8 cellular contexts compared by ENCODE assay signal in genomic region chr1:97920275-97920831, GRCh38. TPM values are rescaled to one million over a fixed set of nuclear protein-coding genes. Genes with fewer than 3 reads are reported as not detected.
A peak's percentile ranks its signal among the peaks of the same experiment; 100 is the strongest.
DNase-seq lines count a peak whose midpoint lies in the region; ATAC-seq, FAIRE-seq and TF ChIP-seq lines count a peak whose summit lies in the region.

No MANE protein-coding gene starts in this region.

- H3K9me3 ChIP-seq in A549 = no peaks in the 10 kb centered on the region

- no peak for TF ChIP-seq CTCF in A549 (IDR thresholded peaks at IDR 0.05)

- 2% methylated on average over 14 of the region's 24 CpGs for WGBS in A549 (ENCODE audit: missing lambda C conversion rate)

- H3K4me3 Mint-ChIP-seq in activated T-helper 2 cell treated with anti-CD3 and anti-CD28 coated beads, Interferon-gamma antibody, Interleukin-2, Interleukin-4, amounts not matched to agents 10 μg/mL and 5 μg/mL and 100 μg/mL, durations not matched to agents 14 hours and 24 hours and 36 hours (ENCODE audit: low read depth) = peak overlapping the region; percentile 93

- H3K4me1 ChIP-seq in A549 = peaks cover 15% of the 10 kb centered on the region

- DNase-seq in A549 (ENCODE audit: low read depth in 1 of 2, low spot score in 1 of 2) (peak; percentile 4 to 34), KG1 (lab: John Stamatoyannopoulos, UW) (peak; percentile 77), hepatic stellate cell (ENCODE audit: low spot score) (peak; percentile 12), sciatic nerve (ENCODE audit: low spot score) (no peak), AG20443 (ENCODE audit: low spot score) (no peak), DMS153 (lab: John Stamatoyannopoulos, UW) (no peak)
- DNase-seq in activated T-helper 2 cell treated with anti-CD3 and anti-CD28 coated beads, Interferon-gamma antibody, Interleukin-2, Interleukin-4, amounts not matched to agents 10 μg/mL and 5 μg/mL and 100 μg/mL, durations not matched to agents 14 hours and 24 hours and 36 hours (ENCODE audit: low spot score) = no peak

- no peaks in the 10 kb centered on the region for H3K9me3 Mint-ChIP-seq in activated T-helper 2 cell treated with anti-CD3 and anti-CD28 coated beads, Interferon-gamma antibody, Interleukin-2, Interleukin-4, amounts not matched to agents 10 μg/mL and 5 μg/mL and 100 μg/mL, durations not matched to agents 14 hours and 24 hours and 36 hours

- POLR2A ChIA-PET in A549 (lab: Yijun Ruan, JAX) = interaction anchor here (1.3 to 2.2 kb wide), 5 partner anchors 10 to 107 kb away, joined by 4 to 10 read pairs (median 4); no protein-coding TSS in a partner anchor

- TF ChIP-seq RAD21 in A549 (conservative IDR thresholded peaks at IDR 0.05 in 1 of 2, IDR thresholded peaks at IDR 0.05 in 1 of 2) = no peak; a peak in 1 of 5 replicates

- intact Hi-C loops in activated T-helper 2 cell treated with anti-CD3 and anti-CD28 coated beads, Interferon-gamma antibody, Interleukin-2, Interleukin-4, amounts not matched to agents 10 μg/mL and 5 μg/mL and 100 μg/mL, durations not matched to agents 14 hours and 24 hours and 36 hours (cut with micrococcal nuclease) = loop anchor here (2.0 to 5.0 kb wide), 4 partner anchors 68 to 487 kb away; no protein-coding TSS in a partner anchor
- intact Hi-C loops in sciatic nerve (cut with DNase I) = no loop called here

- peaks cover 51% of the 10 kb centered on the region for H3K4me1 Mint-ChIP-seq in activated T-helper 2 cell treated with anti-CD3 and anti-CD28 coated beads, Interferon-gamma antibody, Interleukin-2, Interleukin-4, amounts not matched to agents 10 μg/mL and 5 μg/mL and 100 μg/mL, durations not matched to agents 14 hours and 24 hours and 36 hours (ENCODE audit: low read depth)

- H3K4me2 ChIP-seq in A549 = peak overlapping the region; percentile 89

- no peaks in the 10 kb centered on the region for H3K27me3 Mint-ChIP-seq in activated T-helper 2 cell treated with anti-CD3 and anti-CD28 coated beads, Interferon-gamma antibody, Interleukin-2, Interleukin-4, amounts not matched to agents 10 μg/mL and 5 μg/mL and 100 μg/mL, durations not matched to agents 14 hours and 24 hours and 36 hours (ENCODE audit: low read depth)

- TF ChIP-seq POLR2A in A549 (IDR thresholded peaks at IDR 0.05; ENCODE audit: low read length) = no peak

- TF ChIP-seq EP300 in A549 (IDR thresholded peaks at IDR 0.05) = no peak

- peak overlapping the region; percentile 69 to 88 for H3K27ac ChIP-seq in A549

- peak; percentile 55 to 70 for ATAC-seq in A549
- peak; percentile 20 for ATAC-seq in GM18868 (IDR thresholded peaks at IDR 0.05; ENCODE audit: unreplicated experiment)
- ATAC-seq in sciatic nerve = peak; percentile 64

- H3K4me3 ChIP-seq in A549 = peak overlapping the region; percentile 91

- peaks cover 11% of the 10 kb centered on the region for H3K36me3 Mint-ChIP-seq in activated T-helper 2 cell treated with anti-CD3 and anti-CD28 coated beads, Interferon-gamma antibody, Interleukin-2, Interleukin-4, amounts not matched to agents 10 μg/mL and 5 μg/mL and 100 μg/mL, durations not matched to agents 14 hours and 24 hours and 36 hours (ENCODE audit: low read depth)

- CTCF ChIA-PET in A549 (lab: Yijun Ruan, JAX) = interaction anchor here (0.9 to 1.9 kb wide), 3 partner anchors 8 to 548 kb away, joined by 3 to 5 read pairs (median 3); no protein-coding TSS in a partner anchor

- no peak for FAIRE-seq in A549 (lab: Jason Lieb, UNC)

- peak overlapping the region; percentile 95 for H3K27ac Mint-ChIP-seq in activated T-helper 2 cell treated with anti-CD3 and anti-CD28 coated beads, Interferon-gamma antibody, Interleukin-2, Interleukin-4, amounts not matched to agents 10 μg/mL and 5 μg/mL and 100 μg/mL, durations not matched to agents 14 hours and 24 hours and 36 hours

TF ChIP-seq in A549, 52 proteins besides CTCF, POLR2A, EP300 and RAD21:
- TF ChIP-seq EHF (CRISPR knock-in tag; IDR thresholded peaks at IDR 0.05) (no peak), CBX2 (IDR thresholded peaks at IDR 0.05; ENCODE audit: borderline replicate concordance, low read depth) (no peak), REST (IDR thresholded peaks at IDR 0.05) (no peak)

RNA-seq across cellular contexts. Expression of gene DPYD, which starts 0.5 kb away (rescaled TPM):
- 6.9 and 7.5 TPM in 2 replicates for polyA plus RNA-seq in A549 (2011; rRNA removed)
- 1.6 and 1.8 TPM in 2 replicates for polyA plus RNA-seq in A549 (2012; cell fraction: cytosol; rRNA removed)
- 1.5 and 2.3 TPM in 2 replicates for polyA plus RNA-seq in A549 (2012; cell fraction: nucleus; rRNA removed)
- polyA plus RNA-seq in A549 (2017; fragmentation: RNase III; extraction: RNeasy Plus Mini Kit Qiagen cat#74134 plus additional on column Dnase treatment) = 5.1 to 5.9 TPM (median 5.3 TPM) in 3 replicates
- 13.6 and 16.5 TPM in 2 replicates for polyA minus RNA-seq in A549 (2011; rRNA and poly(A)+ RNA removed)
- 11.9 and 12.5 TPM in 2 replicates for total RNA-seq in activated T-helper 2 cell treated with anti-CD3 and anti-CD28 coated beads, Interferon-gamma antibody, Interleukin-2, Interleukin-4, amounts not matched to agents 10 μg/mL and 5 μg/mL and 100 μg/mL, durations not matched to agents 14 hours and 24 hours and 36 hours
- total RNA-seq in sciatic nerve = 45.7 TPM

Comparison
In these comparisons a context has a peak if more than half of its experiments do, and no peak if none do; other contexts are left out.
1. DNase-seq: peak in A549 (2 of 2), KG1 (single experiment) and hepatic stellate cell (single experiment); none in activated T-helper 2 cell treated with anti-CD3 and anti-CD28 coated beads, Interferon-gamma antibody, Interleukin-2, Interleukin-4, amounts not matched to agents 10 μg/mL and 5 μg/mL and 100 μg/mL, durations not matched to agents 14 hours and 24 hours and 36 hours (single experiment), sciatic nerve (single experiment), AG20443 (single experiment) and DMS153 (single experiment).
2. Peak in every context shown above with its lines, with median percentiles within 50 percentile points of each other: ATAC-seq.